In the genomic region with DNA sequence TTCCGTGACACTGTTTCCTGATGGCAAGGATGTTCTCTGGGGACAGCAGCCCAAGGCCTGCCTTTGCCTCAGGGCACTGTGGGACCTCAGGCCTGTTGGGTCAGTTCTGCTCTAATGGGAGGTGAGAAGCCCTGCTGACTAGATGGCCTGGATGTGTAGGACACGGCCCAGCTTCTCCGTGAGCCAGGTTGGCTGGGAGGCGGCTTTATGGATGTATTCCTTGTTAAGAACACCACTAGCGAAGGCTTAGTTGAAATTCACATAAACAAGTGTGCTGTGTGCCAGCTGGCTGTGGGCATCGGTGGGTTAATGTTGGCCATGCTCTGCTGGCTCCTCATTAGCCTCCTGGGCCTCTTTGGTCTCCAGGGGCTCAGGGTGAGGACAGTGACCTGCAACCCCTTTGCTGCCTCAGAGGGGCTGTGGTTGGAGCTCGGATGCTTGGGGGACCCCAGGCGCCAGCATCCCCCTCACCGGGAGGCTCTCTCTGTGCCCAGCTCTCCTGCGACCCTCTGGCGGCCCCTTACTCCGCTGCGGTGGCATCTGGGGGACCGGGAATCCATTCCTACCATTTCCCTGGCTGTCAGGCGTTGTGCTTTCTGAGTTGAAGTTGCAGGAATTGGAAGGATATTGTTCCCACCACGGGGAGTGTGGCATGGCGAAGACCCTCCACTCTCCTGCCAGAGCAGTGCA, we compare ENCODE assay signal across 24 cellular contexts. TPM values are rescaled to one million over a fixed set of nuclear protein-coding genes. Genes with fewer than 3 reads are reported as not detected.
DNase-seq lines count a peak whose midpoint lies in the region; ATAC-seq and TF ChIP-seq lines count a peak whose summit lies in the region.
"Had no signal": no experiment of that assay in that cellular context is flagged by ENCODE, and none has a peak within 500 bp of the region (broad histone marks: within the 10 kb centered on the region; RNA-seq: fewer than 3 reads in every experiment).

No MANE protein-coding gene starts in this region.

- no peaks in the 10 kb centered on the region for H3K27me3 ChIP-seq in CD4-positive, alpha-beta T cell (ENCODE audit: control insufficient read depth, insufficient read depth, low read length)
- no peaks in the 10 kb centered on the region for H3K27me3 ChIP-seq in naive thymus-derived CD4-positive, alpha-beta T cell (ENCODE audit: control insufficient read depth in 2 of 2, insufficient read depth in 2 of 2, low read length in 2 of 2)
- H3K27me3 ChIP-seq in endodermal cell (ENCODE audit: control insufficient read depth, insufficient read depth, low read length, poor library complexity, severe bottlenecking), result no peaks in the 10 kb centered on the region
- no peaks in the 10 kb centered on the region for H3K27me3 ChIP-seq in Caco-2 (replicated peaks; ENCODE audit: control insufficient read depth, insufficient read depth, low read length)
- peaks cover 2% of the 10 kb centered on the region for H3K27me3 ChIP-seq in osteoblast (ENCODE audit: insufficient read depth, low read length)
- H3K27me3 ChIP-seq: foreskin keratinocyte, ovary, right lobe of liver had no signal

- H3K27me3 Mint-ChIP-seq in activated naive CD4-positive, alpha-beta T cell treated with anti-CD3 and anti-CD28 coated beads for 36 hours (ENCODE audit: low read depth), result no peaks in the 10 kb centered on the region
- no peaks in the 10 kb centered on the region for H3K27me3 Mint-ChIP-seq in CD4-positive, alpha-beta T cell
- no peaks in the 10 kb centered on the region for H3K27me3 Mint-ChIP-seq in activated T-helper 1 cell treated with anti-CD3 and anti-CD28 coated beads, Interleukin-12 subunit alpha, Interleukin-12 subunit beta, Interleukin-2, Interleukin-4 antibody, amounts not matched to agents 30 ng/mL and 10 ng/mL and 1 ng/mL, durations not matched to agents 14 hours and 24 hours and 36 hours (ENCODE audit: insufficient read depth)
- no peaks in the 10 kb centered on the region for H3K27me3 Mint-ChIP-seq in naive thymus-derived CD4-positive, alpha-beta T cell
- no peaks in the 10 kb centered on the region for H3K27me3 Mint-ChIP-seq in endodermal cell (ENCODE audit: insufficient read depth)
- H3K27me3 Mint-ChIP-seq in Caco-2 (ENCODE audit: insufficient read depth, unreplicated experiment), result peaks cover 9% of the 10 kb centered on the region
- H3K27me3 Mint-ChIP-seq: activated T-cell treated with anti-CD3 and anti-CD28 coated beads, Interleukin-2, amount 50 U/mL, for 24 hours; T-helper 17 cell had no signal

- no peak for TF ChIP-seq CTCF in CD4-positive, alpha-beta T cell (IDR thresholded peaks at IDR 0.05)
- no peak for TF ChIP-seq CTCF in endodermal cell (conservative IDR thresholded peaks at IDR 0.05)
- no peak for TF ChIP-seq CTCF in Caco-2 (IDR thresholded peaks at IDR 0.05; ENCODE audit: insufficient read depth in 1 of 2, low read depth in 1 of 2, low read length in 1 of 2, severe bottlenecking in 1 of 2, unreplicated experiment in 1 of 2)
- TF ChIP-seq CTCF in osteoblast (IDR thresholded peaks at IDR 0.05; ENCODE audit: extremely low read depth, low read depth, low read length), result no peak

- intact Hi-C loops in activated naive CD4-positive, alpha-beta T cell treated with anti-CD3 and anti-CD28 coated beads for 36 hours (cut with micrococcal nuclease), result loop anchor here (2.0 to 10.0 kb wide), 4 partner anchors 61 to 263 kb away; a partner anchor contains a TSS
- intact Hi-C loops in CD4-positive, alpha-beta T cell (cut with DNase I, micrococcal nuclease), result no loop called here
- intact Hi-C loops in activated T-helper 1 cell treated with anti-CD3 and anti-CD28 coated beads, Interleukin-12 subunit alpha, Interleukin-12 subunit beta, Interleukin-2, Interleukin-4 antibody, amounts not matched to agents 30 ng/mL and 10 ng/mL and 1 ng/mL, durations not matched to agents 14 hours and 24 hours and 36 hours (cut with micrococcal nuclease), result loop anchor here (2.0 kb wide), 1 partner anchor 289 kb away; no protein-coding TSS in a partner anchor
- intact Hi-C loops in naive thymus-derived CD4-positive, alpha-beta T cell (cut with micrococcal nuclease), result loop anchor here in 1 of 2 donors (2.0 to 5.0 kb wide), 2 partner anchors 167 to 373 kb away; a partner anchor contains a TSS
- intact Hi-C loops in Caco-2 (cut with micrococcal nuclease; ENCODE audit: unreplicated experiment), result no loop called here

- no peaks in the 10 kb centered on the region for H3K9me3 ChIP-seq in CD4-positive, alpha-beta T cell (ENCODE audit: control insufficient read depth, low read length)
- H3K9me3 ChIP-seq in naive thymus-derived CD4-positive, alpha-beta T cell (ENCODE audit: control insufficient read depth in 2 of 3, low read length in 3 of 3), result no peaks in the 10 kb centered on the region
- H3K9me3 ChIP-seq in endodermal cell (ENCODE audit: control insufficient read depth, low read length) (no peaks in the 10 kb centered on the region), Caco-2 (no peaks in the 10 kb centered on the region), osteoblast (ENCODE audit: low read depth, low read length) (no peaks in the 10 kb centered on the region)
- H3K9me3 ChIP-seq: ovary, right lobe of liver had no signal

- H3K36me3 Mint-ChIP-seq in activated naive CD4-positive, alpha-beta T cell treated with anti-CD3 and anti-CD28 coated beads for 36 hours (ENCODE audit: low read depth), result no peaks in the 10 kb centered on the region
- H3K36me3 Mint-ChIP-seq in activated naive CD4-positive, alpha-beta T cell treated with anti-CD3 and anti-CD28 coated beads, Interleukin-2, amount 50 U/mL, for 72 hours, result peaks cover 5 to 7% of the 10 kb centered on the region in 2 donors
- no peaks in the 10 kb centered on the region for H3K36me3 Mint-ChIP-seq in CD4-positive, alpha-beta T cell (ENCODE audit: low read depth)
- peaks cover 4% of the 10 kb centered on the region for H3K36me3 Mint-ChIP-seq in activated T-helper 1 cell treated with anti-CD3 and anti-CD28 coated beads, Interleukin-12 subunit alpha, Interleukin-12 subunit beta, Interleukin-2, Interleukin-4 antibody, amounts not matched to agents 30 ng/mL and 10 ng/mL and 1 ng/mL, durations not matched to agents 14 hours and 24 hours and 36 hours (ENCODE audit: low read depth)
- H3K36me3 Mint-ChIP-seq in naive thymus-derived CD4-positive, alpha-beta T cell, result peaks cover 0 to 3% (median 0%) of the 10 kb centered on the region in 5 donors
- no peaks in the 10 kb centered on the region for H3K36me3 Mint-ChIP-seq in endodermal cell (ENCODE audit: low read depth)
- no peaks in the 10 kb centered on the region for H3K36me3 Mint-ChIP-seq in Caco-2 (ENCODE audit: insufficient read depth, unreplicated experiment)
- H3K36me3 Mint-ChIP-seq: type B pancreatic cell had no signal

- no peak overlapping the region for H2AFZ ChIP-seq in osteoblast (ENCODE audit: low read length)
- H2AFZ ChIP-seq: hepatocyte had no signal

- peaks cover 21 to 30% of the 10 kb centered on the region in 2 donors for H3K4me1 ChIP-seq in naive thymus-derived CD4-positive, alpha-beta T cell (ENCODE audit: control insufficient read depth in 2 of 2, insufficient read depth in 2 of 2, low read length in 2 of 2)
- no peaks in the 10 kb centered on the region for H3K4me1 ChIP-seq in endodermal cell (ENCODE audit: control insufficient read depth, insufficient read depth, low read length)
- no peaks in the 10 kb centered on the region for H3K4me1 ChIP-seq in Caco-2
- H3K4me1 ChIP-seq in osteoblast (ENCODE audit: insufficient read depth, low read length), result no peaks in the 10 kb centered on the region
- H3K4me1 ChIP-seq: foreskin keratinocyte, right lobe of liver had no signal

- H4K20me1 ChIP-seq in osteoblast (ENCODE audit: insufficient read depth, low read length), result no peaks in the 10 kb centered on the region

- H3K9ac ChIP-seq in endodermal cell (ENCODE audit: extremely low read depth, low read length, poor library complexity, severe bottlenecking), result no peak overlapping the region

- BruUV-seq in Caco-2 (replicated peaks; lab: Mats Ljungman, UMichigan), result no TSS peak

- WGBS in endodermal cell (ENCODE audit: insufficient coverage in 1 of 2, insufficient read length in 1 of 2), 2 experiments, result 81 to 85% methylated on average over 12 to 17 of the region's 17 CpGs

- peak overlapping the region; percentile 44 for H3K27ac Mint-ChIP-seq in activated naive CD4-positive, alpha-beta T cell treated with anti-CD3 and anti-CD28 coated beads for 36 hours
- H3K27ac Mint-ChIP-seq in activated naive CD4-positive, alpha-beta T cell treated with anti-CD3 and anti-CD28 coated beads, Interleukin-2, amount 50 U/mL, for 72 hours, result peak overlapping the region in 1 of 2 donors; percentile 66
- H3K27ac Mint-ChIP-seq in CD4-positive, alpha-beta T cell, result peak overlapping the region; percentile 94
- peak overlapping the region; percentile 74 for H3K27ac Mint-ChIP-seq in activated T-helper 1 cell treated with anti-CD3 and anti-CD28 coated beads, Interleukin-12 subunit alpha, Interleukin-12 subunit beta, Interleukin-2, Interleukin-4 antibody, amounts not matched to agents 30 ng/mL and 10 ng/mL and 1 ng/mL, durations not matched to agents 14 hours and 24 hours and 36 hours
- H3K27ac Mint-ChIP-seq in naive thymus-derived CD4-positive, alpha-beta T cell, result peak overlapping the region; percentile 28 to 86 (median 67)
- H3K27ac Mint-ChIP-seq in endodermal cell (no peak overlapping the region), Caco-2 (ENCODE audit: unreplicated experiment) (no peak overlapping the region)
- H3K27ac Mint-ChIP-seq: nephron, T-helper 17 cell, type B pancreatic cell had no signal

- no peak overlapping the region for H3K4me2 ChIP-seq in osteoblast (ENCODE audit: insufficient read depth, low read length)
- H3K4me2 ChIP-seq: hepatocyte had no signal

- DNase-seq in activated naive CD4-positive, alpha-beta T cell treated with anti-CD3 and anti-CD28 coated beads for 36 hours, result no peak
- DNase-seq in activated naive CD4-positive, alpha-beta T cell treated with anti-CD3 and anti-CD28 coated beads, Interleukin-2, amount 50 U/mL, for 72 hours (ENCODE audit: low spot score in 2 of 2), result no peak
- DNase-seq in CD4-positive, alpha-beta T cell, result no peak
- no peak for DNase-seq in activated T-helper 1 cell treated with anti-CD3 and anti-CD28 coated beads, Interleukin-12 subunit alpha, Interleukin-12 subunit beta, Interleukin-2, Interleukin-4 antibody, amounts not matched to agents 30 ng/mL and 10 ng/mL and 1 ng/mL, durations not matched to agents 14 hours and 24 hours and 36 hours (ENCODE audit: low spot score)
- DNase-seq in naive thymus-derived CD4-positive, alpha-beta T cell, result no peak
- no peak for DNase-seq in endodermal cell
- DNase-seq in Caco-2, result no peak
- no peak for DNase-seq in osteoblast (ENCODE audit: insufficient read length, low spot score, missing footprints)
- DNase-seq: AML-193; DMS79; foreskin keratinocyte; midbrain; NCI-H1417 treated with DMSO at 0.1 percent for 48 hours; stimulated activated CD4-positive, alpha-beta T cell treated with anti-CD3 and anti-CD28 coated beads, Interleukin-12 subunit alpha, Interleukin-12 subunit beta, amount 100 ng/mL, for 4 hours had no signal

- POLR2A ChIA-PET in CD4-positive, alpha-beta T cell (lab: Charles Lee), result no interaction called here
- POLR2A ChIA-PET in naive thymus-derived CD4-positive, alpha-beta T cell (lab: Charles Lee), result no interaction called here
- POLR2A ChIA-PET in Caco-2 (lab: Charles Lee), result no interaction called here

- no peak overlapping the region for H3K4me3 ChIP-seq in naive thymus-derived CD4-positive, alpha-beta T cell (ENCODE audit: low read length)
- H3K4me3 ChIP-seq in endodermal cell (ENCODE audit: low read length) (no peak overlapping the region), Caco-2 (ENCODE audit: low read depth, low read length) (no peak overlapping the region), osteoblast (ENCODE audit: insufficient read depth, low read length) (no peak overlapping the region)
- H3K4me3 ChIP-seq: coronary artery, hepatocyte, ovary, right lobe of liver, SK-N-MC had no signal

- H3K9me3 Mint-ChIP-seq in activated naive CD4-positive, alpha-beta T cell treated with anti-CD3 and anti-CD28 coated beads for 36 hours, result no peaks in the 10 kb centered on the region
- H3K9me3 Mint-ChIP-seq in activated naive CD4-positive, alpha-beta T cell treated with anti-CD3 and anti-CD28 coated beads, Interleukin-2, amount 50 U/mL, for 72 hours, result peaks cover 0 to 4% of the 10 kb centered on the region in 2 donors
- H3K9me3 Mint-ChIP-seq in CD4-positive, alpha-beta T cell, result no peaks in the 10 kb centered on the region
- H3K9me3 Mint-ChIP-seq in activated T-helper 1 cell treated with anti-CD3 and anti-CD28 coated beads, Interleukin-12 subunit alpha, Interleukin-12 subunit beta, Interleukin-2, Interleukin-4 antibody, amounts not matched to agents 30 ng/mL and 10 ng/mL and 1 ng/mL, durations not matched to agents 14 hours and 24 hours and 36 hours, result no peaks in the 10 kb centered on the region
- peaks cover 0 to 10% (median 0%) of the 10 kb centered on the region in 11 donors for H3K9me3 Mint-ChIP-seq in naive thymus-derived CD4-positive, alpha-beta T cell
- H3K9me3 Mint-ChIP-seq in endodermal cell (no peaks in the 10 kb centered on the region), Caco-2 (ENCODE audit: unreplicated experiment) (no peaks in the 10 kb centered on the region)
- H3K9me3 Mint-ChIP-seq: activated T-cell treated with anti-CD3 and anti-CD28 coated beads, Interleukin-2, amount 50 U/mL, for 24 hours; nephron; type B pancreatic cell had no signal

- peaks cover 28% of the 10 kb centered on the region for H3K4me1 Mint-ChIP-seq in activated naive CD4-positive, alpha-beta T cell treated with anti-CD3 and anti-CD28 coated beads for 36 hours (ENCODE audit: low read depth)
- peaks cover 26% of the 10 kb centered on the region for H3K4me1 Mint-ChIP-seq in CD4-positive, alpha-beta T cell (ENCODE audit: low read depth)
- peaks cover 37% of the 10 kb centered on the region for H3K4me1 Mint-ChIP-seq in activated T-helper 1 cell treated with anti-CD3 and anti-CD28 coated beads, Interleukin-12 subunit alpha, Interleukin-12 subunit beta, Interleukin-2, Interleukin-4 antibody, amounts not matched to agents 30 ng/mL and 10 ng/mL and 1 ng/mL, durations not matched to agents 14 hours and 24 hours and 36 hours (ENCODE audit: low read depth)
- H3K4me1 Mint-ChIP-seq in naive thymus-derived CD4-positive, alpha-beta T cell, result peaks cover 15 to 50% (median 39%) of the 10 kb centered on the region in 7 donors
- no peaks in the 10 kb centered on the region for H3K4me1 Mint-ChIP-seq in endodermal cell
- H3K4me1 Mint-ChIP-seq in Caco-2 (ENCODE audit: low read depth, unreplicated experiment), result no peaks in the 10 kb centered on the region

- no peak for ATAC-seq in activated naive CD4-positive, alpha-beta T cell treated with anti-CD3 and anti-CD28 coated beads, Interleukin-2, amount 50 U/mL, for 72 hours
- no peak for ATAC-seq in CD4-positive, alpha-beta T cell (ENCODE audit: poor library complexity)
- no peak for ATAC-seq in naive thymus-derived CD4-positive, alpha-beta T cell

- no peak overlapping the region for H3K27ac ChIP-seq in CD4-positive, alpha-beta T cell (ENCODE audit: low read depth, low read length)
- H3K27ac ChIP-seq in naive thymus-derived CD4-positive, alpha-beta T cell (ENCODE audit: low read depth, low read length), result no peak overlapping the region
- H3K27ac ChIP-seq in endodermal cell (ENCODE audit: low read depth, low read length) (no peak overlapping the region), osteoblast (ENCODE audit: low read depth, low read length) (no peak overlapping the region)
- H3K27ac ChIP-seq: coronary artery, foreskin keratinocyte, hepatocyte, ovary, right lobe of liver, SK-N-MC had no signal

- H3K36me3 ChIP-seq in naive thymus-derived CD4-positive, alpha-beta T cell (ENCODE audit: control insufficient read depth in 2 of 3, insufficient read depth in 3 of 3, low read length in 3 of 3), result no peaks in the 10 kb centered on the region
- H3K36me3 ChIP-seq in endodermal cell (ENCODE audit: control insufficient read depth, insufficient read depth, low read length) (no peaks in the 10 kb centered on the region), Caco-2 (ENCODE audit: control insufficient read depth, insufficient read depth, low read length) (no peaks in the 10 kb centered on the region), osteoblast (ENCODE audit: insufficient read depth, low read length) (no peaks in the 10 kb centered on the region)
- H3K36me3 ChIP-seq: ovary, right lobe of liver had no signal

- no peaks in the 10 kb centered on the region for H3K79me2 ChIP-seq in osteoblast (ENCODE audit: insufficient read depth, low read length)
- H3K79me2 ChIP-seq: hepatocyte had no signal

- H3K4me3 Mint-ChIP-seq in activated naive CD4-positive, alpha-beta T cell treated with anti-CD3 and anti-CD28 coated beads for 36 hours, result no peak overlapping the region
- peak overlapping the region; percentile 35 for H3K4me3 Mint-ChIP-seq in CD4-positive, alpha-beta T cell
- H3K4me3 Mint-ChIP-seq in activated T-helper 1 cell treated with anti-CD3 and anti-CD28 coated beads, Interleukin-12 subunit alpha, Interleukin-12 subunit beta, Interleukin-2, Interleukin-4 antibody, amounts not matched to agents 30 ng/mL and 10 ng/mL and 1 ng/mL, durations not matched to agents 14 hours and 24 hours and 36 hours, result no peak overlapping the region
- H3K4me3 Mint-ChIP-seq in naive thymus-derived CD4-positive, alpha-beta T cell, result peak overlapping the region in 2 of 10 donors; percentile 30 to 64
- no peak overlapping the region for H3K4me3 Mint-ChIP-seq in endodermal cell
- no peak overlapping the region for H3K4me3 Mint-ChIP-seq in Caco-2 (ENCODE audit: unreplicated experiment)
- H3K4me3 Mint-ChIP-seq: activated T-cell treated with anti-CD3 and anti-CD28 coated beads, Interleukin-2, amount 50 U/mL, for 24 hours; effector memory CD8-positive, alpha-beta T cell; nephron; type B pancreatic cell had no signal

- CTCF ChIA-PET in activated naive CD4-positive, alpha-beta T cell treated with anti-CD3 and anti-CD28 coated beads for 36 hours (lab: Charles Lee), result interaction anchor here (0.6 kb wide), 1 partner anchor 280 kb away, joined by 3 read pairs; no protein-coding TSS in a partner anchor
- CTCF ChIA-PET in CD4-positive, alpha-beta T cell (lab: Charles Lee), result no interaction called here
- CTCF ChIA-PET in naive thymus-derived CD4-positive, alpha-beta T cell (lab: Charles Lee), result no interaction called here
- CTCF ChIA-PET in Caco-2 (lab: Charles Lee), result no interaction called here

RNA-seq across cellular contexts. Expression of a gene that starts 22.8 kb away (rescaled TPM):
- 10 to 100 TPM; 10.8 to 14.1 TPM for total RNA-seq in activated naive CD4-positive, alpha-beta T cell treated with anti-CD3 and anti-CD28 coated beads for 36 hours
- total RNA-seq in activated naive CD4-positive, alpha-beta T cell treated with anti-CD3 and anti-CD28 coated beads, Interleukin-2, amount 50 U/mL, for 72 hours, result 10 to 100 TPM in 1 of 2 donors, 1 to 10 TPM in 1; 2.8 to 65.2 TPM
- total RNA-seq in CD4-positive, alpha-beta T cell, result under 1 TPM; 0.64 to 0.96 TPM
- 24.1 and 24.7 TPM in 2 replicates for total RNA-seq in activated T-helper 1 cell treated with anti-CD3 and anti-CD28 coated beads, Interleukin-12 subunit alpha, Interleukin-12 subunit beta, Interleukin-2, Interleukin-4 antibody, amounts not matched to agents 30 ng/mL and 10 ng/mL and 1 ng/mL, durations not matched to agents 14 hours and 24 hours and 36 hours
- total RNA-seq in naive thymus-derived CD4-positive, alpha-beta T cell, result 10 to 100 TPM in 2 of 5 experiments, 1 to 10 TPM in 2, under 1 TPM in 1; 0.66 to 60.0 (median 9.4) TPM
- polyA plus RNA-seq in naive thymus-derived CD4-positive, alpha-beta T cell, result 10 to 100 TPM in 1 of 2 donors, under 1 TPM in 1; 0.35 to 18.2 TPM
- 10 to 100 TPM in 1 of 2 donors, 1 to 10 TPM in 1; 5.1 to 13.5 TPM for total RNA-seq in endodermal cell
- 62.3 TPM for polyA plus RNA-seq in endodermal cell (2013, experiment 1 of 2)
- polyA plus RNA-seq in endodermal cell (2013, experiment 2 of 2), result 52.7 TPM
- 0.12 TPM in 1 of 2 replicates, not detected in the other for total RNA-seq in Caco-2 (2022)
- total RNA-seq in osteoblast, result 0.72 and 2.4 TPM in 2 replicates

Comparison
In these comparisons a context has a peak if more than half of its experiments do, and no peak if none do; other contexts are left out.
1. H3K27ac Mint-ChIP-seq: peak in activated naive CD4-positive, alpha-beta T cell treated with anti-CD3 and anti-CD28 coated beads for 36 hours (single experiment), CD4-positive, alpha-beta T cell (single experiment), activated T-helper 1 cell treated with anti-CD3 and anti-CD28 coated beads, Interleukin-12 subunit alpha, Interleukin-12 subunit beta, Interleukin-2, Interleukin-4 antibody, amounts not matched to agents 30 ng/mL and 10 ng/mL and 1 ng/mL, durations not matched to agents 14 hours and 24 hours and 36 hours (single experiment) and naive thymus-derived CD4-positive, alpha-beta T cell (9 of 9); none in endodermal cell (single experiment) and Caco-2 (single experiment).
2. intact Hi-C loops: an anchor here in activated naive CD4-positive, alpha-beta T cell treated with anti-CD3 and anti-CD28 coated beads for 36 hours (2.0 to 10.0 kb wide) and activated T-helper 1 cell treated with anti-CD3 and anti-CD28 coated beads, Interleukin-12 subunit alpha, Interleukin-12 subunit beta, Interleukin-2, Interleukin-4 antibody, amounts not matched to agents 30 ng/mL and 10 ng/mL and 1 ng/mL, durations not matched to agents 14 hours and 24 hours and 36 hours (2.0 kb wide); none called in CD4-positive, alpha-beta T cell and Caco-2.